Comparison of ENCODE assay signal across 25 cellular contexts in genomic region chr12:31309279-31309678, GRCh38.
"Had no signal": no experiment of that assay in that cellular context is flagged by ENCODE, and none has a peak within 500 bp of the region (broad histone marks: within the 10 kb centered on the region; RNA-seq: fewer than 3 reads in every experiment).

No MANE protein-coding gene starts in this region.

- DNase-seq: activated CD4-positive, alpha-beta memory T cell treated with anti-CD3 and anti-CD28 coated beads, Interleukin-2, amount 10 ng/mL, durations not matched to agents 7 days and 5 days; activated CD4-positive, alpha-beta T cell treated with anti-CD3 and anti-CD28 coated beads for 1 hour; activated CD4-positive, alpha-beta T cell treated with anti-CD3 and anti-CD28 coated beads for 4 hours; activated CD4-positive, alpha-beta T cell treated with anti-CD3 and anti-CD28 coated beads, Interleukin-2, amount 10 ng/mL, durations not matched to agents 7 days and 5 days; activated CD4-positive, alpha-beta T cell treated with anti-CD3 and anti-CD28 coated beads, Interleukin-2, amount 50 U/mL, for 4 hours; activated CD8-positive, alpha-beta memory T cell treated with anti-CD3 and anti-CD28 coated beads, Interleukin-2, amount 50 U/mL, for 48 hours; activated effector memory CD4-positive, alpha-beta T cell treated with anti-CD3 and anti-CD28 coated beads, Interleukin-2, amount 50 U/mL, for 16 hours; activated naive CD4-positive, alpha-beta T cell treated with anti-CD3 and anti-CD28 coated beads for 36 hours; activated naive CD8-positive, alpha-beta T cell treated with anti-CD3 and anti-CD28 coated beads, Interleukin-2, amount 10 ng/mL, durations not matched to agents 7 days and 5 days; activated T-cell treated with anti-CD3 and anti-CD28 coated beads for 4 hours; activated T-cell treated with anti-CD3 and anti-CD28 coated beads, Interleukin-2, amount 50 U/mL, for 24 hours; amniotic stem cell; anterior cingulate cortex; brain microvascular endothelial cell; dorsolateral prefrontal cortex; effector memory CD4-positive, alpha-beta T cell; endodermal cell; foreskin fibroblast; T-helper 2 cell had no signal

- H3K9me3 Mint-ChIP-seq: activated naive CD4-positive, alpha-beta T cell treated with anti-CD3 and anti-CD28 coated beads for 36 hours; activated naive CD4-positive, alpha-beta T cell treated with anti-CD3 and anti-CD28 coated beads, Interleukin-2, amount 50 U/mL, for 24 hours; activated T-cell treated with anti-CD3 and anti-CD28 coated beads, Interleukin-2, amount 50 U/mL, for 24 hours; central memory CD8-positive, alpha-beta T cell; dendritic cell treated with granulocyte-macrophage colony-stimulating factor and Interleukin-4, amounts not matched to agents 40 ng/mL and 50 ng/mL, for 4 days; endodermal cell had no signal

- ATAC-seq: esophagus mucosa had no signal

- H3K27ac Mint-ChIP-seq: activated CD4-positive, alpha-beta memory T cell treated with anti-CD3 and anti-CD28 coated beads, Interleukin-2, amount 10 ng/mL, durations not matched to agents 7 days and 5 days; activated CD4-positive, alpha-beta T cell treated with anti-CD3 and anti-CD28 coated beads, Interleukin-2, amount 10 ng/mL, durations not matched to agents 7 days and 5 days; activated naive CD4-positive, alpha-beta T cell treated with anti-CD3 and anti-CD28 coated beads for 36 hours; activated naive CD4-positive, alpha-beta T cell treated with anti-CD3 and anti-CD28 coated beads, Interleukin-2, amount 50 U/mL, for 24 hours; activated naive CD8-positive, alpha-beta T cell treated with anti-CD3 and anti-CD28 coated beads, Interleukin-2, amount 10 ng/mL, durations not matched to agents 7 days and 5 days; activated T-helper 1 cell treated with anti-CD3 and anti-CD28 coated beads, Interleukin-12 subunit alpha, Interleukin-12 subunit beta, Interleukin-2, Interleukin-4 antibody, amounts not matched to agents 30 ng/mL and 10 ng/mL and 1 ng/mL, durations not matched to agents 14 hours and 24 hours and 36 hours; activated T-helper 2 cell treated with anti-CD3 and anti-CD28 coated beads, Interferon-gamma antibody, Interleukin-2, Interleukin-4, amounts not matched to agents 10 μg/mL and 5 μg/mL and 100 μg/mL, durations not matched to agents 14 hours and 24 hours and 36 hours; dendritic cell treated with granulocyte-macrophage colony-stimulating factor and Interleukin-4, amounts not matched to agents 40 ng/mL and 50 ng/mL, for 4 days had no signal

- H3K4me3 Mint-ChIP-seq: activated CD4-positive, alpha-beta memory T cell treated with anti-CD3 and anti-CD28 coated beads, Interleukin-2, amount 10 ng/mL, durations not matched to agents 7 days and 5 days; activated CD4-positive, alpha-beta T cell treated with anti-CD3 and anti-CD28 coated beads, Interleukin-2, amount 10 ng/mL, durations not matched to agents 7 days and 5 days; activated naive CD4-positive, alpha-beta T cell treated with anti-CD3 and anti-CD28 coated beads for 36 hours; activated naive CD4-positive, alpha-beta T cell treated with anti-CD3 and anti-CD28 coated beads, Interleukin-2, amount 50 U/mL, for 24 hours; activated naive CD8-positive, alpha-beta T cell treated with anti-CD3 and anti-CD28 coated beads, Interleukin-2, amount 10 ng/mL, durations not matched to agents 7 days and 5 days; activated T-cell treated with anti-CD3 and anti-CD28 coated beads, Interleukin-2, amount 50 U/mL, for 24 hours; activated T-helper 1 cell treated with anti-CD3 and anti-CD28 coated beads, Interleukin-12 subunit alpha, Interleukin-12 subunit beta, Interleukin-2, Interleukin-4 antibody, amounts not matched to agents 30 ng/mL and 10 ng/mL and 1 ng/mL, durations not matched to agents 14 hours and 24 hours and 36 hours; central memory CD8-positive, alpha-beta T cell; dendritic cell treated with granulocyte-macrophage colony-stimulating factor and Interleukin-4, amounts not matched to agents 40 ng/mL and 50 ng/mL, for 4 days; endodermal cell had no signal

- H3K27me3 Mint-ChIP-seq: activated CD4-positive, alpha-beta memory T cell treated with anti-CD3 and anti-CD28 coated beads, Interleukin-2, amount 10 ng/mL, durations not matched to agents 7 days and 5 days; activated CD4-positive, alpha-beta T cell treated with anti-CD3 and anti-CD28 coated beads, Interleukin-2, amount 10 ng/mL, durations not matched to agents 7 days and 5 days; activated naive CD4-positive, alpha-beta T cell treated with anti-CD3 and anti-CD28 coated beads, Interleukin-2, amount 50 U/mL, for 24 hours; activated naive CD8-positive, alpha-beta T cell treated with anti-CD3 and anti-CD28 coated beads, Interleukin-2, amount 10 ng/mL, durations not matched to agents 7 days and 5 days; activated T-cell treated with anti-CD3 and anti-CD28 coated beads, Interleukin-2, amount 50 U/mL, for 24 hours; central memory CD8-positive, alpha-beta T cell; dendritic cell treated with granulocyte-macrophage colony-stimulating factor and Interleukin-4, amounts not matched to agents 40 ng/mL and 50 ng/mL, for 4 days had no signal
